1 cellular context compared by ENCODE assay signal in genomic region chr17:82863941-82864720, GRCh38.
TF ChIP-seq lines count a peak whose summit lies in the region.

No MANE protein-coding gene starts in this region.

TF ChIP-seq in GM12878, 131 proteins besides CTCF, POLR2A, EP300 and RAD21 (continued from another document):
- TF ChIP-seq ZBTB40 (IDR thresholded peaks at IDR 0.05; ENCODE audit: borderline replicate concordance) (peak; percentile 47; the same call in 1 of the 2 replicates), LARP7 (IDR thresholded peaks at IDR 0.05) (0 out of 2 replicates have a peak, but pooled peaks have one; percentile 21), MTA2 (IDR thresholded peaks at IDR 0.05; ENCODE audit: low read depth) (peak; percentile 84), RUNX3 (IDR thresholded peaks at IDR 0.05; ENCODE audit: low read length) (peak; percentile 98), YY1 (IDR thresholded peaks at IDR 0.05; ENCODE audit: low read depth, low read length) (peak; percentile 91), TCF3 (IDR thresholded peaks at IDR 0.05; ENCODE audit: borderline replicate concordance, insufficient read depth, low read depth, low read length) (peak; percentile 92; the same call in 1 of the 2 replicates), TBL1XR1 (IDR thresholded peaks at IDR 0.05; ENCODE audit: low read depth, low read length) (peak; percentile 82), CHD4 (IDR thresholded peaks at IDR 0.05) (0 out of 2 replicates have a peak, but pooled peaks have one; percentile 61), EED (IDR thresholded peaks at IDR 0.05; ENCODE audit: low read depth) (peak; percentile 85), FOXM1 (IDR thresholded peaks at IDR 0.05; ENCODE audit: low read depth, low read length) (peak; percentile 92), RELA (IDR thresholded peaks at IDR 0.05; ENCODE audit: borderline replicate concordance, partially characterized antibody) (peak; percentile 60)
TF ChIP-seq in GM12878: peak in this region for 62.
